In genomic region chr6:139030539-139030938, GRCh38 we compare ENCODE assay signal across 8 cellular contexts. TPM values are rescaled to one million over a fixed set of nuclear protein-coding genes. Genes with fewer than 3 reads are reported as not detected.
DNase-seq lines count a peak whose midpoint lies in the region; ATAC-seq and TF ChIP-seq lines count a peak whose summit lies in the region.

No MANE protein-coding gene starts in this region.

- H3K4me3 ChIP-seq in BLaER1 = peak overlapping the region; percentile 97
- H3K4me3 ChIP-seq in skeletal muscle satellite cell (ENCODE audit: low read length) = peak overlapping the region; percentile 85

- H3K27ac ChIP-seq in BLaER1 = peak overlapping the region; percentile 98

- ATAC-seq in GM19035 (IDR thresholded peaks at IDR 0.05; ENCODE audit: unreplicated experiment) = peak; percentile 52
- ATAC-seq in HG03103 (IDR thresholded peaks at IDR 0.05; ENCODE audit: low read depth, unreplicated experiment) = peak; percentile 44
- ATAC-seq in omental fat pad (ENCODE audit: low FRiP score) = no peak

- H3K4me2 ChIP-seq in BLaER1 (peak overlapping the region; percentile 95), skeletal muscle satellite cell (ENCODE audit: low read length) (peak overlapping the region; percentile 94)

- peaks cover 44% of the 10 kb centered on the region for H3K4me1 ChIP-seq in BLaER1
- H3K4me1 ChIP-seq in skeletal muscle satellite cell (ENCODE audit: control insufficient read depth, insufficient read depth, low read length) = peaks cover 13% of the 10 kb centered on the region

- peak; percentile 82 for DNase-seq in SKM-1 treated with dmso at 0.1 percent for 144 hours (lab: John Stamatoyannopoulos, UW; ENCODE audit: unreplicated experiment)
- no peak for DNase-seq in NCI-H2107 treated with DMSO at 0.1 percent for 48 hours (lab: John Stamatoyannopoulos, UW; ENCODE audit: unreplicated experiment)
- DNase-seq in epidermal melanocyte (ENCODE audit: insufficient read length, low spot score) = no peak
- DNase-seq in omental fat pad (ENCODE audit: low spot score) = no peak

- H3K9me3 ChIP-seq in BLaER1 (no peaks in the 10 kb centered on the region), skeletal muscle satellite cell (replicated peaks; ENCODE audit: low read length) (no peaks in the 10 kb centered on the region)

- H3K9ac ChIP-seq in BLaER1 (peak overlapping the region; percentile 99), skeletal muscle satellite cell (ENCODE audit: low read depth, low read length) (no peak overlapping the region)

- peaks cover 35% of the 10 kb centered on the region for H4K20me1 ChIP-seq in BLaER1

- H3K36me3 ChIP-seq in BLaER1 (peaks cover 31% of the 10 kb centered on the region), skeletal muscle satellite cell (ENCODE audit: insufficient read depth, low read length) (peaks cover 12% of the 10 kb centered on the region)

- no peak for TF ChIP-seq CTCF in omental fat pad (IDR thresholded peaks at IDR 0.05)

- H3K27me3 ChIP-seq in BLaER1 (no peaks in the 10 kb centered on the region), skeletal muscle satellite cell (ENCODE audit: control insufficient read depth, insufficient read depth, low read length) (no peaks in the 10 kb centered on the region)

RNA-seq across cellular contexts. Expression of gene ABRACL, which starts 2.0 kb away (rescaled TPM):
- total RNA-seq in skeletal muscle satellite cell (2012; rRNA removed) = 61.8 and 75.0 TPM in 2 replicates
- total RNA-seq in omental fat pad = 10 to 100 TPM in 3 of 4 donors, 1 to 10 TPM in 1; 6.1 to 20.8 (median 17.3) TPM

RNA-seq across cellular contexts. Expression of gene REPS1, which starts 42.5 kb away (rescaled TPM):
- total RNA-seq in skeletal muscle satellite cell (2012; rRNA removed) = 58.3 and 71.9 TPM in 2 replicates
- total RNA-seq in omental fat pad = 10 to 100 TPM; 25.2 to 46.0 (median 35.9) TPM
